31 cellular contexts compared by ENCODE assay signal in genomic region chr6:160510976-160511617, GRCh38.
"Had no signal": no experiment of that assay in that cellular context is flagged by ENCODE, and none has a peak within 500 bp of the region (broad histone marks: within the 10 kb centered on the region; RNA-seq: fewer than 3 reads in every experiment).

No MANE protein-coding gene starts in this region.

- H3K9me3 ChIP-seq: ovary, psoas muscle, spleen, suprapubic skin, testis, tibial artery, transverse colon, upper lobe of right lung, uterus had no signal

- H3K4me3 ChIP-seq: neural progenitor cell, ovary, psoas muscle, skin epidermis, smooth muscle cell, spleen, suprapubic skin, testis, tibial artery, transverse colon, upper lobe of right lung, uterus had no signal

- H3K9me3 Mint-ChIP-seq: stimulated activated memory B cell treated with anti-CD40 and anti-IgM and Interleukin-4, amounts not matched to agents 10 μg/mL and 1 μg/mL and 100 μg/mL, for 72 hours; stimulated activated naive CD8-positive, alpha-beta T cell treated with anti-CD3 and anti-CD28 coated beads, Interleukin-15, amount 100 ng/mL, for 72 hours; type B pancreatic cell had no signal

- H3K36me3 ChIP-seq: neural progenitor cell, ovary, spleen, suprapubic skin, tibial artery, transverse colon, upper lobe of right lung, uterus had no signal

- H3K4me1 Mint-ChIP-seq: nephron; neural progenitor cell; stimulated activated memory B cell treated with anti-CD40 and anti-IgM and Interleukin-4, amounts not matched to agents 10 μg/mL and 1 μg/mL and 100 μg/mL, for 72 hours; stimulated activated naive CD8-positive, alpha-beta T cell treated with anti-CD3 and anti-CD28 coated beads, Interleukin-15, amount 100 ng/mL, for 72 hours had no signal

- H3K4me1 ChIP-seq: neural progenitor cell, parathyroid adenoma, psoas muscle, spleen, suprapubic skin, testis, tibial artery, transverse colon, upper lobe of right lung, uterus had no signal

- H3K27me3 ChIP-seq: neural progenitor cell, ovary, spleen, suprapubic skin, testis, tibial artery, transverse colon, upper lobe of right lung, uterus had no signal

- H3K27ac Mint-ChIP-seq: naive thymus-derived CD4-positive, alpha-beta T cell; nephron; neural progenitor cell; progenitor cell of endocrine pancreas; stimulated activated memory B cell treated with anti-CD40 and anti-IgM and Interleukin-4, amounts not matched to agents 10 μg/mL and 1 μg/mL and 100 μg/mL, for 72 hours; stimulated activated naive CD8-positive, alpha-beta T cell treated with anti-CD3 and anti-CD28 coated beads, Interleukin-15, amount 100 ng/mL, for 72 hours; type B pancreatic cell had no signal

- DNase-seq: naive thymus-derived CD4-positive, alpha-beta T cell; occipital lobe; ovary; posterior cingulate gyrus; psoas muscle; right cardiac atrium; spleen; stimulated activated CD4-positive, alpha-beta T cell treated with anti-CD3 and anti-CD28 coated beads, Interleukin-12 subunit alpha, Interleukin-12 subunit beta, amount 100 ng/mL, for 4 hours; stimulated activated CD4-positive, alpha-beta T cell treated with anti-CD3 and anti-CD28 coated beads, Interleukin-1b, Interleukin-23, amount 100 ng/mL, for 48 hours; stimulated activated CD4-positive, alpha-beta T cell treated with anti-CD3 and anti-CD28 coated beads, Interleukin-4, amount 100 ng/mL, for 1 hour; stimulated activated CD4-positive, alpha-beta T cell treated with anti-CD3 and anti-CD28 coated beads, Interleukin-4, amount 100 ng/mL, for 4 hours; stimulated activated CD8-positive, alpha-beta memory T cell treated with anti-CD3 and anti-CD28 coated beads, Interleukin-4, amount 100 ng/mL, for 48 hours; stimulated activated naive CD4-positive, alpha-beta T cell; stimulated activated naive CD8-positive, alpha-beta T cell treated with anti-CD3 and anti-CD28 coated beads, Interleukin-15, amount 100 ng/mL, for 72 hours; stimulated activated naive CD8-positive, alpha-beta T cell treated with anti-CD3 and anti-CD28 coated beads, Interleukin-15, Interleukin-2, amounts not matched to agents 100 U/mL and 50 U/mL, for 24 hours; substantia nigra; testis; tibial artery; transverse colon; upper lobe of right lung; uterus had no signal

- H3K9ac ChIP-seq: neural progenitor cell, parathyroid adenoma had no signal

- H3K4me3 Mint-ChIP-seq: naive thymus-derived CD4-positive, alpha-beta T cell; nephron; neural progenitor cell; stimulated activated memory B cell treated with anti-CD40 and anti-IgM and Interleukin-4, amounts not matched to agents 10 μg/mL and 1 μg/mL and 100 μg/mL, for 72 hours; stimulated activated naive CD8-positive, alpha-beta T cell treated with anti-CD3 and anti-CD28 coated beads, Interleukin-15, amount 100 ng/mL, for 72 hours; type B pancreatic cell had no signal

- H3K27me3 Mint-ChIP-seq: progenitor cell of endocrine pancreas, type B pancreatic cell had no signal

- ATAC-seq: naive thymus-derived CD4-positive, alpha-beta T cell; psoas muscle; right cardiac atrium; sciatic nerve; stimulated activated memory B cell treated with anti-CD40 and anti-IgM and Interleukin-4, amounts not matched to agents 10 μg/mL and 1 μg/mL and 100 μg/mL, for 72 hours; stimulated activated naive CD8-positive, alpha-beta T cell treated with anti-CD3 and anti-CD28 coated beads, Interleukin-15, amount 100 ng/mL, for 72 hours; stimulated activated naive CD8-positive, alpha-beta T cell treated with anti-CD3 and anti-CD28 coated beads, Interleukin-15, Interleukin-2, amounts not matched to agents 100 U/mL and 50 U/mL, for 24 hours; upper lobe of right lung had no signal

- H3K27ac ChIP-seq: neural progenitor cell, ovary, parathyroid adenoma, psoas muscle, skin epidermis, spleen, suprapubic skin, testis, tibial artery, transverse colon, upper lobe of right lung, uterus had no signal

- H3K36me3 Mint-ChIP-seq: neural progenitor cell; stimulated activated memory B cell treated with anti-CD40 and anti-IgM and Interleukin-4, amounts not matched to agents 10 μg/mL and 1 μg/mL and 100 μg/mL, for 72 hours; type B pancreatic cell had no signal
